Comparison of ENCODE assay signal across 22 cellular contexts in the genomic region with DNA sequence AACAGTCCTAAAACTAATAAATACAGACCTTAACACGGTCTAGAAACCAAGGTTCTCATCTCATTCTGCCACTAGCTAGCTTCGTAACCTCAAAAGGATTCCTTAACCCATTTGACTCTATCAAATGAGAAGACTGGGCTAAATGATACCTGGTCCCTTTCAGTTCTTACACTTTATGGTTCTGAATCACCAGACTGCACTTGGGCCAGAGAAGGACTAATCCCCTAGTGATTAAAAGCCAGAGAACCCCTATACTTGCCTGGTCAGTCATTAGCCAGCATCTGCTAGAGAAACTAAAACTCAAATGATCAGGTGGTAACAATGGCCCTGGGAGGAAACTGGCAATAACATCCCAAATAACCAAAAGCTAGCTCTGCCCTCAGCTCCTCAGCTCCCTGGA. TPM values are rescaled to one million over a fixed set of nuclear protein-coding genes. Genes with fewer than 3 reads are reported as not detected.
A peak's percentile ranks its signal among the peaks of the same experiment; 100 is the strongest.
DNase-seq lines count a peak whose midpoint lies in the region; ATAC-seq and TF ChIP-seq lines count a peak whose summit lies in the region.
"Had no signal": no experiment of that assay in that cellular context is flagged by ENCODE, and none has a peak within 500 bp of the region (broad histone marks: within the 10 kb centered on the region; RNA-seq: fewer than 3 reads in every experiment).

No MANE protein-coding gene starts in this region.

- H3K27me3 Mint-ChIP-seq in CD8-positive, alpha-beta T cell (ENCODE audit: low read depth), result no peaks in the 10 kb centered on the region
- H3K27me3 Mint-ChIP-seq: progenitor cell of endocrine pancreas had no signal

- TF ChIP-seq CTCF in CD8-positive, alpha-beta T cell (IDR thresholded peaks at IDR 0.05), result no peak
- no peak for TF ChIP-seq CTCF in dorsolateral prefrontal cortex (IDR thresholded peaks at IDR 0.05 in 54 of 56, conservative IDR thresholded peaks at IDR 0.05 in 2 of 56; ENCODE audit: low read depth in 1 of 56, partially characterized antibody in 56 of 56)

- H3K9me3 ChIP-seq in CD8-positive, alpha-beta T cell (ENCODE audit: low read length), result peaks cover 11% of the 10 kb centered on the region

- POLR2A ChIA-PET in CD8-positive, alpha-beta T cell (lab: Charles Lee), result interaction anchor here (1.2 to 1.8 kb wide), 5 partner anchors 10 to 50 kb away, joined by 3 to 11 read pairs (median 4); partner anchors contain the start of genes DMTF1 and TMEM243

- peaks cover 72% of the 10 kb centered on the region for H3K4me1 Mint-ChIP-seq in CD8-positive, alpha-beta T cell (ENCODE audit: low read depth)
- H3K4me1 Mint-ChIP-seq: nephron had no signal

- H3K9me3 Mint-ChIP-seq in CD8-positive, alpha-beta T cell, result peaks cover 20% of the 10 kb centered on the region

- intact Hi-C loops in CD8-positive, alpha-beta T cell (cut with DNase I, micrococcal nuclease), result no loop called here
- intact Hi-C loops in dorsolateral prefrontal cortex (cut with DNase I), result loop anchor here in 1 of 2 donors (2.0 kb wide), 1 partner anchor 14 kb away; no protein-coding TSS in a partner anchor

- H3K27ac ChIP-seq in CD8-positive, alpha-beta T cell (ENCODE audit: low read depth, low read length), result no peak overlapping the region
- H3K27ac ChIP-seq in dorsolateral prefrontal cortex, result peak overlapping the region in 33 of 59 donors; percentile 4 to 63 (median 27)
- H3K27ac ChIP-seq: skin epidermis, vagina had no signal

- DNase-seq in CD8-positive, alpha-beta T cell, result no peak
- no peak for DNase-seq in dorsolateral prefrontal cortex
- no peak for DNase-seq in activated effector memory CD4-positive, alpha-beta T cell treated with Interleukin-2 at 50 U/mL for 16 hours
- no peak for DNase-seq in NK-92 treated with Interleukin-12 subunit alpha and Interleukin-12 subunit beta, amount 100 ng/mL, for 24 hours (lab: John Stamatoyannopoulos, UW)
- DNase-seq in activated CD4-positive, alpha-beta T cell treated with anti-CD3 and anti-CD28 coated beads for 4 hours, result no peak
- DNase-seq: activated naive CD4-positive, alpha-beta T cell treated with Interleukin-2 at 50 U/mL for 16 hours; Calu3; H7; mammary epithelial cell; NCI-H146; NCI-H2227 treated with DMSO at 0.1 percent for 48 hours; NCI-H82; PC-3; stimulated activated CD4-positive, alpha-beta T cell treated with anti-CD3 and anti-CD28 coated beads, Interleukin-4, amount 100 ng/mL, for 1 hour; substantia nigra had no signal

- CTCF ChIA-PET in CD8-positive, alpha-beta T cell (lab: Charles Lee), result interaction anchor here (1.1 to 1.5 kb wide), 2 partner anchors 10 to 16 kb away, joined by 4 to 5 read pairs; partner anchors contain the start of gene TMEM243

- no peaks in the 10 kb centered on the region for H3K36me3 ChIP-seq in CD8-positive, alpha-beta T cell (ENCODE audit: insufficient read depth, low read length)

- H3K4me1 ChIP-seq in CD8-positive, alpha-beta T cell (ENCODE audit: insufficient read depth, low read length), result peaks cover 34% of the 10 kb centered on the region

- no peaks in the 10 kb centered on the region for H3K27me3 ChIP-seq in CD8-positive, alpha-beta T cell (ENCODE audit: insufficient read depth, low read length)
- H3K27me3 ChIP-seq in dorsolateral prefrontal cortex, result no peaks in the 10 kb centered on the region
- H3K27me3 ChIP-seq: vagina had no signal

- peaks cover 74% of the 10 kb centered on the region for H3K36me3 Mint-ChIP-seq in CD8-positive, alpha-beta T cell

- H3K27ac Mint-ChIP-seq in CD8-positive, alpha-beta T cell, result peak overlapping the region; percentile 76
- H3K27ac Mint-ChIP-seq: nephron had no signal

- no peak for ATAC-seq in CD8-positive, alpha-beta T cell
- ATAC-seq in GM18861 (IDR thresholded peaks at IDR 0.05; ENCODE audit: unreplicated experiment) (peak; percentile 53), HG02981 (IDR thresholded peaks at IDR 0.05; ENCODE audit: unreplicated experiment) (peak; percentile 64)
- ATAC-seq: activated CD4-positive, CD25-positive, alpha-beta regulatory T cell treated with anti-CD3 and anti-CD28 coated beads, Interleukin-2, amount 50 U/mL, for 24 hours; PC-3 had no signal

- H3K4me3 ChIP-seq in CD8-positive, alpha-beta T cell (ENCODE audit: low read depth, low read length), result no peak overlapping the region
- H3K4me3 ChIP-seq in dorsolateral prefrontal cortex, result no peak overlapping the region
- H3K4me3 ChIP-seq: skin epidermis, vagina had no signal

- H3K4me3 Mint-ChIP-seq in CD8-positive, alpha-beta T cell, result no peak overlapping the region
- H3K4me3 Mint-ChIP-seq: nephron had no signal

RNA-seq across cellular contexts. Expression of gene TMEM243, which starts 16.8 kb away (rescaled TPM):
- 100 to 1,000 TPM; 122 to 124 TPM for total RNA-seq in CD8-positive, alpha-beta T cell
- 10 to 100 TPM in 119 of 120 experiments, 1 to 10 TPM in 1; 9.4 to 33.2 (median 21.5) TPM for total RNA-seq in dorsolateral prefrontal cortex

RNA-seq across cellular contexts. Expression of gene DMTF1, which starts 50.5 kb away (rescaled TPM):
- 100 to 1,000 TPM in 1 of 2 experiments, 10 to 100 TPM in 1; 97.9 to 103 TPM for total RNA-seq in CD8-positive, alpha-beta T cell
- total RNA-seq in dorsolateral prefrontal cortex, result 100 to 1,000 TPM; 109 to 192 (median 149) TPM
